17 cellular contexts compared by ENCODE assay signal in genomic region chr18:22176282-22176621, GRCh38. TPM values are rescaled to one million over a fixed set of nuclear protein-coding genes. Genes with fewer than 3 reads are reported as not detected.
A peak's percentile ranks its signal among the peaks of the same experiment; 100 is the strongest.
DNase-seq lines count a peak whose midpoint lies in the region; ATAC-seq and TF ChIP-seq lines count a peak whose summit lies in the region.
"Had no signal": no experiment of that assay in that cellular context is flagged by ENCODE, and none has a peak within 500 bp of the region (broad histone marks: within the 10 kb centered on the region; RNA-seq: fewer than 3 reads in every experiment).

No MANE protein-coding gene starts in this region.

- H2BK12ac ChIP-seq in mesenchymal stem cell (ENCODE audit: low read length in 2 of 2): peak overlapping the region in 1 of 2 experiments; percentile 54

- H3K4me3 Mint-ChIP-seq in chondrocyte (ENCODE audit: unreplicated experiment): peak overlapping the region; percentile 44
- H3K4me3 Mint-ChIP-seq: activated naive CD8-positive, alpha-beta T cell treated with anti-CD3 and anti-CD28 coated beads for 36 hours had no signal

- DNase-seq in chondrocyte (ENCODE audit: low spot score) (no peak), mesenchymal stem cell (no peak), stomach (no peak), CD1c-positive myeloid dendritic cell (ENCODE audit: extremely low spot score) (no peak), A673 (ENCODE audit: low spot score) (no peak)
- DNase-seq: activated CD8-positive, alpha-beta memory T cell treated with anti-CD3 and anti-CD28 coated beads, Interleukin-2, amount 50 U/mL, for 48 hours; activated naive CD8-positive, alpha-beta T cell treated with anti-CD3 and anti-CD28 coated beads for 36 hours; foreskin melanocyte; MM.1S; NK-92 treated with Interleukin-12 subunit alpha and Interleukin-12 subunit beta, amount 100 ng/mL, for 24 hours; nucleus accumbens had no signal

- H3K9me3 Mint-ChIP-seq in chondrocyte (ENCODE audit: low read depth): no peaks in the 10 kb centered on the region

- no peaks in the 10 kb centered on the region for H3K36me3 ChIP-seq in HUES48 (ENCODE audit: control insufficient read depth, insufficient read depth, low read length)
- peaks cover 7 to 17% of the 10 kb centered on the region in 2 experiments for H3K36me3 ChIP-seq in mesenchymal stem cell (ENCODE audit: control insufficient read depth in 1 of 2, insufficient read depth in 2 of 2, low read depth in 1 of 2, low read length in 2 of 2)
- peaks cover 8 to 31% (median 24%) of the 10 kb centered on the region in 4 donors for H3K36me3 ChIP-seq in stomach
- no peaks in the 10 kb centered on the region for H3K36me3 ChIP-seq in A673 (ENCODE audit: insufficient read depth, low read length, poor library complexity, severe bottlenecking)
- H3K36me3 ChIP-seq: HAP-1 had no signal

- ATAC-seq in GM18870 (IDR thresholded peaks at IDR 0.05; ENCODE audit: unreplicated experiment) (no peak), GM18502 (IDR thresholded peaks at IDR 0.05; ENCODE audit: poor library complexity, unreplicated experiment) (no peak)

- H3K27me3 ChIP-seq in HUES48 (ENCODE audit: control insufficient read depth, insufficient read depth, low read length): peaks cover 100% of the 10 kb centered on the region
- peaks cover 0 to 61% of the 10 kb centered on the region in 2 experiments for H3K27me3 ChIP-seq in mesenchymal stem cell (ENCODE audit: control insufficient read depth in 1 of 2, insufficient read depth in 1 of 2, low read length in 2 of 2)
- H3K27me3 ChIP-seq in stomach: peaks cover 0 to 77% (median 24%) of the 10 kb centered on the region in 3 donors
- H3K27me3 ChIP-seq in A673 (replicated peaks; ENCODE audit: insufficient read depth, low read depth, low read length, poor library complexity): peaks cover 100% of the 10 kb centered on the region

- peak overlapping the region; percentile 24; the same call in 1 of the 2 replicates for H3K4me3 ChIP-seq in HUES48 (ENCODE audit: low read depth, low read length)
- H3K4me3 ChIP-seq in mesenchymal stem cell (ENCODE audit: insufficient read depth in 1 of 2, low read depth in 1 of 2, low read length in 2 of 2): no peak overlapping the region
- peak overlapping the region; percentile 67 to 89 (median 80) for H3K4me3 ChIP-seq in stomach
- no peak overlapping the region for H3K4me3 ChIP-seq in A673 (ENCODE audit: low read depth, low read length, poor library complexity, severe bottlenecking)
- H3K4me3 ChIP-seq: BLaER1 treated with 17β-estradiol and CSF1 and Interleukin-3, amounts not matched to agents 10 nM and 100 nM; HAP-1 had no signal

- no peak overlapping the region for H2AK5ac ChIP-seq in mesenchymal stem cell (ENCODE audit: low read length, severe bottlenecking)

- H3K18ac ChIP-seq in mesenchymal stem cell (ENCODE audit: low read depth in 1 of 2, low read length in 2 of 2): no peak overlapping the region

- WGBS in mesenchymal stem cell: 36% methylated on average over 9 of the region's 9 CpGs
- 6 to 30% (median 17%) methylated on average over 9 of the region's 9 CpGs for WGBS in stomach, 5 donors

- H3K79me1 ChIP-seq in mesenchymal stem cell (replicated peaks; ENCODE audit: low read length, poor library complexity, severe bottlenecking): peaks cover 2% of the 10 kb centered on the region

- BruUV-seq in A673 (replicated peaks; lab: Mats Ljungman, UMichigan): no TSS peak

- H3K4me1 Mint-ChIP-seq in chondrocyte (ENCODE audit: low read depth): peaks cover 37% of the 10 kb centered on the region
- H3K4me1 Mint-ChIP-seq: activated naive CD8-positive, alpha-beta T cell treated with anti-CD3 and anti-CD28 coated beads for 36 hours had no signal

- intact Hi-C loops in stomach (cut with DNase I; ENCODE audit: low total_unique reads): no loop called here
- intact Hi-C loops in A673 (cut with micrococcal nuclease; ENCODE audit: unreplicated experiment): no loop called here

- no peak overlapping the region for H2BK120ac ChIP-seq in mesenchymal stem cell (ENCODE audit: low read depth, low read length)

- H3K9ac ChIP-seq in HUES48 (ENCODE audit: low read depth, low read length) (no peak overlapping the region), mesenchymal stem cell (ENCODE audit: low read length) (no peak overlapping the region)
- H3K9ac ChIP-seq: BLaER1 treated with 17β-estradiol and CSF1 and Interleukin-3, amounts not matched to agents 10 nM and 100 nM had no signal

- CTCF ChIA-PET in A673 (lab: Charles Lee): no interaction called here

- H3K4me2 ChIP-seq in mesenchymal stem cell (ENCODE audit: low read length, poor library complexity, severe bottlenecking): peak overlapping the region; percentile 70
- H3K4me2 ChIP-seq: BLaER1 treated with 17β-estradiol and CSF1 and Interleukin-3, amounts not matched to agents 10 nM and 100 nM had no signal

- H3K23ac ChIP-seq in mesenchymal stem cell (ENCODE audit: low read length in 2 of 2): peak overlapping the region in 1 of 2 experiments; percentile 93

- POLR2A ChIA-PET in A673 (lab: Charles Lee; ENCODE audit: low non-redundant PET): no interaction called here

- no peaks in the 10 kb centered on the region; the same call in 1 of the 2 replicates for H3K9me3 ChIP-seq in HUES48 (ENCODE audit: control insufficient read depth, insufficient read depth, low read length)
- H3K9me3 ChIP-seq in mesenchymal stem cell (ENCODE audit: control insufficient read depth, low read length): no peaks in the 10 kb centered on the region
- H3K9me3 ChIP-seq in stomach: no peaks in the 10 kb centered on the region
- no peaks in the 10 kb centered on the region for H3K9me3 ChIP-seq in A673 (ENCODE audit: low read depth, low read length, poor library complexity, severe bottlenecking)
- H3K9me3 ChIP-seq: HAP-1 had no signal

- no peak for TF ChIP-seq CTCF in chondrocyte (IDR thresholded peaks at IDR 0.05)
- TF ChIP-seq CTCF in stomach (IDR thresholded peaks at IDR 0.05): no peak
- no peak for TF ChIP-seq CTCF in A673 (conservative IDR thresholded peaks at IDR 0.05; ENCODE audit: low read depth, low read length)

- H3K14ac ChIP-seq in mesenchymal stem cell (ENCODE audit: low read length in 2 of 2): no peak overlapping the region

- H3K36me3 Mint-ChIP-seq in chondrocyte (ENCODE audit: low read depth): peaks cover 22% of the 10 kb centered on the region
- H3K36me3 Mint-ChIP-seq: activated naive CD8-positive, alpha-beta T cell treated with anti-CD3 and anti-CD28 coated beads for 36 hours had no signal

- no peak overlapping the region for H2BK5ac ChIP-seq in mesenchymal stem cell (ENCODE audit: low read depth, low read length, poor library complexity, severe bottlenecking)

- no peak overlapping the region for H2AFZ ChIP-seq in mesenchymal stem cell (ENCODE audit: low read depth, low read length)

- no peak overlapping the region for H3K27ac Mint-ChIP-seq in chondrocyte (ENCODE audit: unreplicated experiment)
- H3K27ac Mint-ChIP-seq: activated naive CD8-positive, alpha-beta T cell treated with anti-CD3 and anti-CD28 coated beads for 36 hours had no signal

- TF ChIP-seq EP300 in stomach (IDR thresholded peaks at IDR 0.05): no peak

- no peak for TF ChIP-seq POLR2A in stomach (IDR thresholded peaks at IDR 0.05)

- H3K27ac ChIP-seq in HUES48 (ENCODE audit: low read depth, low read length) (no peak overlapping the region), mesenchymal stem cell (ENCODE audit: low read length, poor library complexity, severe bottlenecking) (no peak overlapping the region), stomach (peak overlapping the region; percentile 76 to 95 (median 86)), A673 (ENCODE audit: low read depth, low read length, poor library complexity, severe bottlenecking) (no peak overlapping the region)
- H3K27ac ChIP-seq: BLaER1 treated with 17β-estradiol and CSF1 and Interleukin-3, amounts not matched to agents 10 nM and 100 nM; VCaP had no signal

- no peak overlapping the region for H4K91ac ChIP-seq in mesenchymal stem cell (ENCODE audit: low read length)

- H4K8ac ChIP-seq in mesenchymal stem cell (ENCODE audit: low read length): no peak overlapping the region

- H2BK15ac ChIP-seq in mesenchymal stem cell (ENCODE audit: low read depth, poor library complexity, severe bottlenecking): peak overlapping the region; percentile 67

- H3K4me1 ChIP-seq in HUES48 (ENCODE audit: control insufficient read depth, insufficient read depth, low read length): peaks cover 8% of the 10 kb centered on the region
- peaks cover 18% of the 10 kb centered on the region for H3K4me1 ChIP-seq in mesenchymal stem cell (ENCODE audit: control insufficient read depth, insufficient read depth, low read depth, low read length)
- peaks cover 0 to 21% (median 10%) of the 10 kb centered on the region in 4 donors for H3K4me1 ChIP-seq in stomach
- no peaks in the 10 kb centered on the region for H3K4me1 ChIP-seq in A673 (ENCODE audit: insufficient read depth, low read length, poor library complexity, severe bottlenecking)

- H3K4ac ChIP-seq in mesenchymal stem cell (ENCODE audit: low read depth in 1 of 2, low read length in 2 of 2): no peak overlapping the region

- peaks cover 28% of the 10 kb centered on the region for H3K27me3 Mint-ChIP-seq in chondrocyte (ENCODE audit: low read depth)

RNA-seq across cellular contexts. Expression of gene GATA6, which starts 6.9 kb away (rescaled TPM):
- total RNA-seq in chondrocyte: 3.6 to 13.9 TPM (median 13.1 TPM) in 3 replicates
- 3.4 TPM for polyA plus RNA-seq in mesenchymal stem cell (2013, experiment 1 of 2)
- polyA plus RNA-seq in mesenchymal stem cell (2013, experiment 2 of 2): 3.4 TPM
- 100 to 1,000 TPM in 3 of 5 donors, 10 to 100 TPM in 2; 71.5 to 194 (median 180) TPM for total RNA-seq in stomach
- 10 to 100 TPM; 11.9 to 37.9 (median 31.1) TPM for polyA plus RNA-seq in stomach
- total RNA-seq in A673 (2021): 0.20 and 0.21 TPM in 2 replicates
- total RNA-seq: activated naive CD8-positive, alpha-beta T cell treated with anti-CD3 and anti-CD28 coated beads for 36 hours had no signal

Comparison
In these comparisons a context has a peak if more than half of its experiments do, and no peak if none do; other contexts are left out.
1. H3K27ac ChIP-seq: peak in stomach (5 of 5); none in HUES48 (single experiment), mesenchymal stem cell (single experiment) and A673 (single experiment).
2. H3K4me3 ChIP-seq: peak in HUES48 (single experiment) and stomach (4 of 4); none in mesenchymal stem cell (0 of 2) and A673 (single experiment).